1 cellular context compared by ENCODE assay signal in genomic region chr12:75944097-75944904, GRCh38.
TF ChIP-seq lines count a peak whose summit lies in the region.

No MANE protein-coding gene starts in this region.

TF ChIP-seq in K562, 482 proteins besides CTCF, POLR2A, EP300 and RAD21 (continued from another document and continues in another):
- peak in 1 of 2 experiments; percentile 50; a peak in 1 of 4 replicates for TF ChIP-seq ZNF639 (CRISPR knock-in tag; conservative IDR thresholded peaks at IDR 0.05 in 1 of 2, IDR thresholded peaks at IDR 0.05 in 1 of 2)
- TF ChIP-seq TFAM (CRISPR knock-in tag; conservative IDR thresholded peaks at IDR 0.05), result no peak
- no peak for TF ChIP-seq ZFP91 (CRISPR knock-in tag; IDR thresholded peaks at IDR 0.05)
- TF ChIP-seq MAFK (IDR thresholded peaks at IDR 0.05; ENCODE audit: low read length), result peak; percentile 51; the same call in 1 of the 2 replicates
- TF ChIP-seq TRIM25 (IDR thresholded peaks at IDR 0.05; ENCODE audit: borderline replicate concordance), result no peak
- 0 out of 2 replicates have a peak, but pooled peaks have one; percentile 14 for TF ChIP-seq MTA3 (IDR thresholded peaks at IDR 0.05; ENCODE audit: borderline replicate concordance)
- TF ChIP-seq BMI1 (IDR thresholded peaks at IDR 0.05; ENCODE audit: low read length), result no peak
- TF ChIP-seq FOXP1 (CRISPR knock-in tag; IDR thresholded peaks at IDR 0.05), result no peak
- TF ChIP-seq STAT5B (CRISPR knock-in tag; IDR thresholded peaks at IDR 0.05), result no peak
- TF ChIP-seq NR0B1 (IDR thresholded peaks at IDR 0.05; ENCODE audit: partially characterized antibody), result no peak
- peak; percentile 83 to 92 for TF ChIP-seq FOXK2 (conservative IDR thresholded peaks at IDR 0.05 in 1 of 2, IDR thresholded peaks at IDR 0.05 in 1 of 2; ENCODE audit: low read depth in 2 of 2)
- TF ChIP-seq ZKSCAN1 (IDR thresholded peaks at IDR 0.05; ENCODE audit: low read depth, low read length), result no peak
- TF ChIP-seq HES1 (IDR thresholded peaks at IDR 0.05; ENCODE audit: low read depth), result no peak
- peak; percentile 78 to 79 for TF ChIP-seq FOXA3 (CRISPR knock-in tag; conservative IDR thresholded peaks at IDR 0.05 in 1 of 2, IDR thresholded peaks at IDR 0.05 in 1 of 2)
- TF ChIP-seq TBP (optimal IDR thresholded peaks at IDR 0.05; ENCODE audit: low read depth, low read length), result peak; percentile 26
- TF ChIP-seq YBX1 (IDR thresholded peaks at IDR 0.05), result no peak
- TF ChIP-seq ZNF165 (CRISPR knock-in tag; IDR thresholded peaks at IDR 0.05; ENCODE audit: borderline replicate concordance), result no peak
- peak; percentile 50; the same call in 1 of the 2 replicates for TF ChIP-seq NBN (IDR thresholded peaks at IDR 0.05; ENCODE audit: low read depth)
- peak; percentile 71 to 72 for TF ChIP-seq KDM1A (IDR thresholded peaks at IDR 0.05)
- TF ChIP-seq ZNF395 (CRISPR knock-in tag; IDR thresholded peaks at IDR 0.05), result peak; percentile 48; the same call in 1 of the 2 replicates
- TF ChIP-seq ZNF316 (IDR thresholded peaks at IDR 0.05), result 0 out of 2 replicates have a peak, but pooled peaks have one; percentile 34
- TF ChIP-seq HDAC6 (IDR thresholded peaks at IDR 0.05; ENCODE audit: low read depth, low read length), result no peak
- peak; percentile 87 for TF ChIP-seq ARID1B (IDR thresholded peaks at IDR 0.05)
- TF ChIP-seq MYC (IDR thresholded peaks at IDR 0.05; ENCODE audit: low read depth, low read length), result no peak
- no peak for TF ChIP-seq MYC (CRISPR knock-in tag; IDR thresholded peaks at IDR 0.05; ENCODE audit: borderline replicate concordance, low read depth)
- 0 out of 2 replicates have a peak, but pooled peaks have one; percentile 30 for TF ChIP-seq THRAP3 (IDR thresholded peaks at IDR 0.05; ENCODE audit: borderline replicate concordance)
- TF ChIP-seq ZNF354B (CRISPR knock-in tag; IDR thresholded peaks at IDR 0.05), result no peak
- TF ChIP-seq TAF7 (tag; IDR thresholded peaks at IDR 0.05), result no peak
- TF ChIP-seq SMARCA5 (IDR thresholded peaks at IDR 0.05), result peak; percentile 16; the same call in 1 of the 2 replicates
- TF ChIP-seq MCM2 (IDR thresholded peaks at IDR 0.05; ENCODE audit: low read depth), result no peak
- TF ChIP-seq ZNF449 (CRISPR knock-in tag; IDR thresholded peaks at IDR 0.05), result no peak
- peak; percentile 98 for TF ChIP-seq FOSL1 (tag; conservative IDR thresholded peaks at IDR 0.05)
- peak; percentile 57; the same call in 1 of the 2 replicates for TF ChIP-seq DMBX1 (CRISPR knock-in tag; IDR thresholded peaks at IDR 0.05; ENCODE audit: borderline replicate concordance)
- TF ChIP-seq EHMT2 (IDR thresholded peaks at IDR 0.05), result peak; percentile 58; the same call in 1 of the 2 replicates
- TF ChIP-seq ZNF407 (IDR thresholded peaks at IDR 0.05; ENCODE audit: low read depth), result no peak
- TF ChIP-seq ZNF239 (CRISPR knock-in tag; IDR thresholded peaks at IDR 0.05), result no peak
- TF ChIP-seq NCOR1 (IDR thresholded peaks at IDR 0.05), result 0 out of 2 replicates have a peak, but pooled peaks have one; percentile 42
- TF ChIP-seq RBM22 (IDR thresholded peaks at IDR 0.05; ENCODE audit: low read depth, low read length, poor library complexity, severe bottlenecking), result no peak
- no peak for TF ChIP-seq ZNF512 (tag; IDR thresholded peaks at IDR 0.05)
- no peak for TF ChIP-seq ID3 (CRISPR knock-in tag; IDR thresholded peaks at IDR 0.05)
- TF ChIP-seq ID3 (tag; IDR thresholded peaks at IDR 0.05), result peak; percentile 76
- TF ChIP-seq ZBED1 (IDR thresholded peaks at IDR 0.05), result no peak
- TF ChIP-seq MED1 (CRISPR knock-in tag; IDR thresholded peaks at IDR 0.05; ENCODE audit: borderline replicate concordance), result no peak
